In genomic region chr11:67616431-67617242, GRCh38 we compare ENCODE assay signal across 10 cellular contexts. TPM values are rescaled to one million over a fixed set of nuclear protein-coding genes. Genes with fewer than 3 reads are reported as not detected.
DNase-seq lines count a peak whose midpoint lies in the region; ATAC-seq and TF ChIP-seq lines count a peak whose summit lies in the region.
"Had no signal": no experiment of that assay in that cellular context is flagged by ENCODE, and none has a peak within 500 bp of the region (broad histone marks: within the 10 kb centered on the region; RNA-seq: fewer than 3 reads in every experiment).

No MANE protein-coding gene starts in this region.

- no peak for ATAC-seq in activated CD8-positive, alpha-beta T cell treated with anti-CD3 and anti-CD28 coated beads, Interleukin-2, amount 10 ng/mL, durations not matched to agents 7 days and 5 days
- ATAC-seq in HG03460 (IDR thresholded peaks at IDR 0.05; ENCODE audit: unreplicated experiment): no peak

- H3K36me3 ChIP-seq in iPS-20b (ENCODE audit: insufficient read depth, low read depth, low read length) (no peaks in the 10 kb centered on the region), GM23248 (ENCODE audit: low read depth) (no peaks in the 10 kb centered on the region)

- H3K27ac ChIP-seq in iPS-20b (ENCODE audit: low read length) (no peak overlapping the region), GM23248 (no peak overlapping the region)

- peaks cover 22% of the 10 kb centered on the region for H3K36me3 Mint-ChIP-seq in activated T-cell treated with anti-CD3 and anti-CD28 coated beads, Interleukin-2, amount 50 U/mL, for 24 hours (ENCODE audit: low read depth)
- H3K36me3 Mint-ChIP-seq in activated CD8-positive, alpha-beta T cell treated with anti-CD3 and anti-CD28 coated beads, Interleukin-2, amount 10 ng/mL, durations not matched to agents 7 days and 5 days (ENCODE audit: low read depth): peaks cover 13% of the 10 kb centered on the region
- H3K36me3 Mint-ChIP-seq in stimulated activated naive CD8-positive, alpha-beta T cell treated with anti-CD3 and anti-CD28 coated beads, Interleukin-15, Interleukin-2, amounts not matched to agents 100 ng/mL and 50 ng/mL, for 24 hours (ENCODE audit: low read depth): peaks cover 10% of the 10 kb centered on the region

- no peaks in the 10 kb centered on the region for H3K9me2 ChIP-seq in GM23248 (ENCODE audit: insufficient read depth)

- H3K27ac Mint-ChIP-seq in activated T-cell treated with anti-CD3 and anti-CD28 coated beads, Interleukin-2, amount 50 U/mL, for 24 hours: no peak overlapping the region
- H3K27ac Mint-ChIP-seq in activated CD8-positive, alpha-beta T cell treated with anti-CD3 and anti-CD28 coated beads, Interleukin-2, amount 10 ng/mL, durations not matched to agents 7 days and 5 days: peak overlapping the region; percentile 50
- peak overlapping the region; percentile 70 for H3K27ac Mint-ChIP-seq in stimulated activated naive CD8-positive, alpha-beta T cell treated with anti-CD3 and anti-CD28 coated beads, Interleukin-15, Interleukin-2, amounts not matched to agents 100 ng/mL and 50 ng/mL, for 24 hours

- no peaks in the 10 kb centered on the region for H3K79me2 ChIP-seq in GM23248 (ENCODE audit: insufficient read depth)

- H3K9ac ChIP-seq in iPS-20b (ENCODE audit: low read depth, low read length) (no peak overlapping the region), GM23248 (no peak overlapping the region)

- H2AFZ ChIP-seq in GM23248: no peak overlapping the region

- H3F3A ChIP-seq in GM23248 (ENCODE audit: insufficient read depth): no peaks in the 10 kb centered on the region

- TF ChIP-seq CTCF in foreskin fibroblast (IDR thresholded peaks at IDR 0.05; ENCODE audit: low read depth, low read length): no peak

- in situ Hi-C loops in GM23248 (cut with MboI): no loop called here

- peaks cover 11% of the 10 kb centered on the region; the same call in 1 of the 2 replicates for H3K4me1 ChIP-seq in iPS-20b (ENCODE audit: insufficient read depth, low read length)
- H3K4me1 ChIP-seq in GM23248 (ENCODE audit: insufficient read depth): no peaks in the 10 kb centered on the region

- no peak overlapping the region for H3K4me2 ChIP-seq in GM23248 (ENCODE audit: unreplicated experiment)

- POLR2A ChIA-PET in activated CD8-positive, alpha-beta T cell treated with anti-CD3 and anti-CD28 coated beads, Interleukin-2, amount 10 ng/mL, durations not matched to agents 7 days and 5 days (lab: Charles Lee): interaction anchor here (1.1 to 1.3 kb wide), 2 partner anchors 12 to 31 kb away, joined by 4 to 5 read pairs; partner anchors contain the start of gene NUDT8

- CTCF ChIA-PET in activated CD8-positive, alpha-beta T cell treated with anti-CD3 and anti-CD28 coated beads, Interleukin-2, amount 10 ng/mL, durations not matched to agents 7 days and 5 days (lab: Charles Lee): interaction anchor here (0.8 to 6.1 kb wide), 2 partner anchors 12 to 43 kb away, joined by 5 to 90 read pairs; partner anchors contain the start of gene NUDT8

- 16 to 17% methylated on average over 7 to 11 of the region's 11 CpGs for WGBS in GM23248 (ENCODE audit: low coverage in 1 of 2, low lambda C conversion rate in 2 of 2, missing lambda C conversion rate in 2 of 2), 2 experiments

- H3K9me3 ChIP-seq in iPS-20b (ENCODE audit: insufficient read depth, low read depth, low read length) (no peaks in the 10 kb centered on the region), GM23248 (ENCODE audit: low read depth) (no peaks in the 10 kb centered on the region)

- peaks cover 35% of the 10 kb centered on the region for H3K4me1 Mint-ChIP-seq in activated T-cell treated with anti-CD3 and anti-CD28 coated beads, Interleukin-2, amount 50 U/mL, for 24 hours (ENCODE audit: low read depth)
- peaks cover 53% of the 10 kb centered on the region for H3K4me1 Mint-ChIP-seq in activated CD8-positive, alpha-beta T cell treated with anti-CD3 and anti-CD28 coated beads, Interleukin-2, amount 10 ng/mL, durations not matched to agents 7 days and 5 days (ENCODE audit: low read depth)
- peaks cover 27% of the 10 kb centered on the region for H3K4me1 Mint-ChIP-seq in stimulated activated naive CD8-positive, alpha-beta T cell treated with anti-CD3 and anti-CD28 coated beads, Interleukin-15, Interleukin-2, amounts not matched to agents 100 ng/mL and 50 ng/mL, for 24 hours (ENCODE audit: low read depth)

- H3K27me3 ChIP-seq in iPS-20b (ENCODE audit: insufficient read depth, low read length): peaks cover 48% of the 10 kb centered on the region
- peaks cover 22% of the 10 kb centered on the region for H3K27me3 ChIP-seq in GM23248 (replicated peaks; ENCODE audit: insufficient read depth)

- peak overlapping the region; percentile 33 for H3K4me3 Mint-ChIP-seq in activated T-cell treated with anti-CD3 and anti-CD28 coated beads, Interleukin-2, amount 50 U/mL, for 24 hours
- H3K4me3 Mint-ChIP-seq in activated CD8-positive, alpha-beta T cell treated with anti-CD3 and anti-CD28 coated beads, Interleukin-2, amount 10 ng/mL, durations not matched to agents 7 days and 5 days: peak overlapping the region; percentile 78
- peak overlapping the region; percentile 69 for H3K4me3 Mint-ChIP-seq in stimulated activated naive CD8-positive, alpha-beta T cell treated with anti-CD3 and anti-CD28 coated beads, Interleukin-15, Interleukin-2, amounts not matched to agents 100 ng/mL and 50 ng/mL, for 24 hours

- DNase-seq in activated T-cell treated with anti-CD3 and anti-CD28 coated beads, Interleukin-2, amount 50 U/mL, for 24 hours: no peak
- no peak for DNase-seq in activated T-cell treated with anti-CD3 and anti-CD28 coated beads, Interleukin-2, amount 50 U/mL, for 1 hour
- no peak for DNase-seq in activated CD8-positive, alpha-beta T cell treated with anti-CD3 and anti-CD28 coated beads, Interleukin-2, amount 10 ng/mL, durations not matched to agents 7 days and 5 days
- DNase-seq in foreskin fibroblast: no peak
- no peak for DNase-seq in GM23248
- DNase-seq: NCI-H2081 had no signal

- no peaks in the 10 kb centered on the region for H3K27me3 Mint-ChIP-seq in activated T-cell treated with anti-CD3 and anti-CD28 coated beads, Interleukin-2, amount 50 U/mL, for 24 hours
- no peaks in the 10 kb centered on the region for H3K27me3 Mint-ChIP-seq in activated CD8-positive, alpha-beta T cell treated with anti-CD3 and anti-CD28 coated beads, Interleukin-2, amount 10 ng/mL, durations not matched to agents 7 days and 5 days (ENCODE audit: low read depth)
- H3K27me3 Mint-ChIP-seq in stimulated activated naive CD8-positive, alpha-beta T cell treated with anti-CD3 and anti-CD28 coated beads, Interleukin-15, Interleukin-2, amounts not matched to agents 100 ng/mL and 50 ng/mL, for 24 hours: no peaks in the 10 kb centered on the region

- H3K4me3 ChIP-seq in iPS-20b (ENCODE audit: low read length) (peak overlapping the region; percentile 34; the same call in 1 of the 2 replicates), foreskin fibroblast (ENCODE audit: low read depth in 1 of 2, low read length in 2 of 2) (no peak overlapping the region), GM23248 (no peak overlapping the region)

- H3K9me3 Mint-ChIP-seq in activated T-cell treated with anti-CD3 and anti-CD28 coated beads, Interleukin-2, amount 50 U/mL, for 24 hours: no peaks in the 10 kb centered on the region
- H3K9me3 Mint-ChIP-seq in activated CD8-positive, alpha-beta T cell treated with anti-CD3 and anti-CD28 coated beads, Interleukin-2, amount 10 ng/mL, durations not matched to agents 7 days and 5 days (ENCODE audit: insufficient read depth): no peaks in the 10 kb centered on the region
- no peaks in the 10 kb centered on the region for H3K9me3 Mint-ChIP-seq in stimulated activated naive CD8-positive, alpha-beta T cell treated with anti-CD3 and anti-CD28 coated beads, Interleukin-15, Interleukin-2, amounts not matched to agents 100 ng/mL and 50 ng/mL, for 24 hours

- no peaks in the 10 kb centered on the region for H4K20me1 ChIP-seq in GM23248 (ENCODE audit: insufficient read depth)

RNA-seq across cellular contexts. Expression of gene NDUFV1, which starts 9.9 kb away (rescaled TPM):
- 100 to 1,000 TPM; 250 to 258 TPM for total RNA-seq in activated CD8-positive, alpha-beta T cell treated with anti-CD3 and anti-CD28 coated beads, Interleukin-2, amount 10 ng/mL, durations not matched to agents 7 days and 5 days
- 168 and 209 TPM in 2 replicates for total RNA-seq in GM23248 (2014; rRNA removed; shearing (Covaris generic))
- polyA plus RNA-seq in GM23248 (2016; fragmentation: Nextera tagmentation; extraction: Ambion mirVana): 136 TPM in 2 replicates

RNA-seq across cellular contexts. Expression of gene NUDT8, which starts 13.1 kb away (rescaled TPM):
- total RNA-seq in activated CD8-positive, alpha-beta T cell treated with anti-CD3 and anti-CD28 coated beads, Interleukin-2, amount 10 ng/mL, durations not matched to agents 7 days and 5 days: 10 to 100 TPM; 18.6 to 20.1 TPM
- 2.0 and 4.8 TPM in 2 replicates for total RNA-seq in GM23248 (2014; rRNA removed; shearing (Covaris generic))
- 4.1 TPM in 2 replicates for polyA plus RNA-seq in GM23248 (2016; fragmentation: Nextera tagmentation; extraction: Ambion mirVana)

RNA-seq across cellular contexts. Expression of gene TBX10, which starts 22.9 kb away (rescaled TPM):
- total RNA-seq in activated CD8-positive, alpha-beta T cell treated with anti-CD3 and anti-CD28 coated beads, Interleukin-2, amount 10 ng/mL, durations not matched to agents 7 days and 5 days: not detected
- total RNA-seq in GM23248 (2014; rRNA removed; shearing (Covaris generic)): not detected in 2 replicates
- not detected in 2 replicates for polyA plus RNA-seq in GM23248 (2016; fragmentation: Nextera tagmentation; extraction: Ambion mirVana)
- total RNA-seq: T-helper 1 cell treated with Interleukin-12 subunit alpha and Interleukin-12 subunit beta and Interleukin-4 antibody, amounts not matched to agents 30 ng/mL and 1 ng/mL, for 36 hours had no signal

RNA-seq across cellular contexts. Expression of gene GSTP1, which starts 33.0 kb away (rescaled TPM):
- 100 to 1,000 TPM; 330 to 337 TPM for total RNA-seq in activated CD8-positive, alpha-beta T cell treated with anti-CD3 and anti-CD28 coated beads, Interleukin-2, amount 10 ng/mL, durations not matched to agents 7 days and 5 days
- 355 and 606 TPM in 2 replicates for total RNA-seq in GM23248 (2014; rRNA removed; shearing (Covaris generic))
- polyA plus RNA-seq in GM23248 (2016; fragmentation: Nextera tagmentation; extraction: Ambion mirVana): 743 and 767 TPM in 2 replicates

RNA-seq across cellular contexts. Expression of gene ACY3, which starts 33.9 kb away (rescaled TPM):
- under 1 TPM; 0.61 to 0.73 TPM for total RNA-seq in activated CD8-positive, alpha-beta T cell treated with anti-CD3 and anti-CD28 coated beads, Interleukin-2, amount 10 ng/mL, durations not matched to agents 7 days and 5 days
- total RNA-seq in GM23248 (2014; rRNA removed; shearing (Covaris generic)): not detected in 2 replicates
- not detected in 2 replicates for polyA plus RNA-seq in GM23248 (2016; fragmentation: Nextera tagmentation; extraction: Ambion mirVana)
- total RNA-seq: T-helper 1 cell treated with Interleukin-12 subunit alpha and Interleukin-12 subunit beta and Interleukin-4 antibody, amounts not matched to agents 30 ng/mL and 1 ng/mL, for 36 hours had no signal
